27 cellular contexts compared by ENCODE assay signal in the genomic region with DNA sequence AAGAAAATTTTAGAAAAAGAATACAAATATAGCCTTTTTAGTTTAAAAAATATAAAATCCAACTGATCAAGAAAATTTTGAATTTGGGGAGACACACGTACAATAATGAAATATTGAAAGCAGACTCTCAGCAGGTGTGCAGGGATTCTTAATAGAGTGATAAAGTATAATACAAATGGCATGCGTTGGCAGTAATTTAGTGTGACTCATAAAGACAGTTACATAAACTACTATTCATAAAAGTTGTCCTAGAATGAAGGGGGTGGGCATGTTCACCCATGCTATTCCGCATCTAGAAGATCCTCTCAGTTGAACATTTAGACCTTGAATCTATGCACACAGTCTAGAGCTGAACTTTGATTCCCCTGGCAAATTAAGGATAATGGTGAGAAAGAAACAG.
"Had no signal": no experiment of that assay in that cellular context is flagged by ENCODE, and none has a peak within 500 bp of the region (broad histone marks: within the 10 kb centered on the region; RNA-seq: fewer than 3 reads in every experiment).

No MANE protein-coding gene starts in this region.

- H3K27me3 ChIP-seq: neural progenitor cell, pancreas, right atrium auricular region, right lobe of liver, sigmoid colon, stomach, thyroid gland, tibial nerve, upper lobe of left lung, vagina had no signal

- H3K27ac ChIP-seq: neural progenitor cell, pancreas, prostate gland, right atrium auricular region, right lobe of liver, sigmoid colon, stomach, thoracic aorta, thyroid gland, tibial nerve, upper lobe of left lung, vagina had no signal

- H3K27me3 Mint-ChIP-seq: stimulated activated naive B cell treated with anti-CD40 and anti-IgM and Interleukin-4, amounts not matched to agents 10 μg/mL and 1 μg/mL and 100 μg/mL, for 72 hours; stimulated activated naive CD8-positive, alpha-beta T cell treated with anti-CD3 and anti-CD28 coated beads, Interleukin-15, Interleukin-2, amounts not matched to agents 100 ng/mL and 50 ng/mL, for 24 hours had no signal

- H3K4me1 Mint-ChIP-seq: natural killer cell; neural progenitor cell; stimulated activated effector memory CD8-positive, alpha-beta T cell treated with anti-CD3 and anti-CD28 coated beads, Interleukin-12 subunit alpha, Interleukin-12 subunit beta, amount 100 ng/mL, for 72 hours; stimulated activated naive B cell treated with anti-CD40 and anti-IgM and Interleukin-4, amounts not matched to agents 10 μg/mL and 1 μg/mL and 100 μg/mL, for 72 hours had no signal

- ATAC-seq: natural killer cell; pancreas; right lobe of liver; stimulated activated effector memory CD8-positive, alpha-beta T cell treated with anti-CD3 and anti-CD28 coated beads, Interleukin-12 subunit alpha, Interleukin-12 subunit beta, amount 100 ng/mL, for 72 hours; stimulated activated naive B cell treated with anti-CD40 and anti-IgM and Interleukin-4, amounts not matched to agents 10 μg/mL and 1 μg/mL and 100 μg/mL, for 72 hours had no signal

- H3K36me3 Mint-ChIP-seq: natural killer cell; neural progenitor cell; stimulated activated effector memory CD8-positive, alpha-beta T cell treated with anti-CD3 and anti-CD28 coated beads, Interleukin-12 subunit alpha, Interleukin-12 subunit beta, amount 100 ng/mL, for 72 hours; stimulated activated naive B cell treated with anti-CD40 and anti-IgM and Interleukin-4, amounts not matched to agents 10 μg/mL and 1 μg/mL and 100 μg/mL, for 72 hours had no signal

- FAIRE-seq: pancreas, small intestine, urothelium cell line had no signal

- H3K36me3 ChIP-seq: neural progenitor cell, pancreas, prostate gland, right atrium auricular region, right lobe of liver, sigmoid colon, stomach, thoracic aorta, thyroid gland, tibial nerve, upper lobe of left lung, vagina had no signal

- H3K4me3 ChIP-seq: neural progenitor cell, pancreas, prostate gland, right atrium auricular region, right lobe of liver, sigmoid colon, stomach, thoracic aorta, thyroid gland, tibial nerve, upper lobe of left lung, vagina had no signal

- DNase-seq: natural killer cell; occipital lobe; pancreas; retina; right lobe of liver; sigmoid colon; small intestine; stimulated activated CD4-positive, alpha-beta T cell treated with anti-CD3 and anti-CD28 coated beads, Interleukin-15, amount 100 ng/mL, for 24 hours; stimulated activated CD4-positive, alpha-beta T cell treated with anti-CD3 and anti-CD28 coated beads, Interleukin-2, amount 100 ng/mL, for 24 hours; stimulated activated CD4-positive, alpha-beta T cell treated with anti-CD3 and anti-CD28 coated beads, Interleukin-2, amount 100 ng/mL, for 48 hours; stimulated activated CD4-positive, alpha-beta T cell treated with anti-CD3 and anti-CD28 coated beads, Interleukin-4, amount 100 ng/mL, for 24 hours; stimulated activated naive B cell treated with anti-CD40 and anti-IgM and Interleukin-4, amounts not matched to agents 10 μg/mL and 1 μg/mL and 100 μg/mL, for 72 hours; stimulated activated naive CD4-positive, alpha-beta T cell treated with Interleukin-2 at 50 U/mL for 16 hours; stomach; thyroid gland; trophoblast cell; upper lobe of left lung had no signal

- H3K4me3 Mint-ChIP-seq: natural killer cell; nephron; neural progenitor cell; stimulated activated effector memory CD8-positive, alpha-beta T cell treated with anti-CD3 and anti-CD28 coated beads, Interleukin-12 subunit alpha, Interleukin-12 subunit beta, amount 100 ng/mL, for 72 hours; stimulated activated naive B cell treated with anti-CD40 and anti-IgM and Interleukin-4, amounts not matched to agents 10 μg/mL and 1 μg/mL and 100 μg/mL, for 72 hours; stimulated activated naive CD8-positive, alpha-beta T cell treated with anti-CD3 and anti-CD28 coated beads, Interleukin-15, Interleukin-2, amounts not matched to agents 100 ng/mL and 50 ng/mL, for 24 hours had no signal

- H3K9me3 Mint-ChIP-seq: nephron; neural progenitor cell; stimulated activated effector memory CD8-positive, alpha-beta T cell treated with anti-CD3 and anti-CD28 coated beads, Interleukin-12 subunit alpha, Interleukin-12 subunit beta, amount 100 ng/mL, for 72 hours; stimulated activated naive B cell treated with anti-CD40 and anti-IgM and Interleukin-4, amounts not matched to agents 10 μg/mL and 1 μg/mL and 100 μg/mL, for 72 hours; stimulated activated naive CD8-positive, alpha-beta T cell treated with anti-CD3 and anti-CD28 coated beads, Interleukin-15, Interleukin-2, amounts not matched to agents 100 ng/mL and 50 ng/mL, for 24 hours had no signal

- H3K27ac Mint-ChIP-seq: natural killer cell; nephron; neural progenitor cell; stimulated activated effector memory CD8-positive, alpha-beta T cell treated with anti-CD3 and anti-CD28 coated beads, Interleukin-12 subunit alpha, Interleukin-12 subunit beta, amount 100 ng/mL, for 72 hours; stimulated activated naive B cell treated with anti-CD40 and anti-IgM and Interleukin-4, amounts not matched to agents 10 μg/mL and 1 μg/mL and 100 μg/mL, for 72 hours; stimulated activated naive CD8-positive, alpha-beta T cell treated with anti-CD3 and anti-CD28 coated beads, Interleukin-15, Interleukin-2, amounts not matched to agents 100 ng/mL and 50 ng/mL, for 24 hours had no signal
